Comparison of ENCODE assay signal across 8 cellular contexts in genomic region chr17:72122002-72122310, GRCh38. TPM values are rescaled to one million over a fixed set of nuclear protein-coding genes. Genes with fewer than 3 reads are reported as not detected.
DNase-seq lines count a peak whose midpoint lies in the region; ATAC-seq and TF ChIP-seq lines count a peak whose summit lies in the region.

No MANE protein-coding gene starts in this region.

- H3K4me1 ChIP-seq in NT2/D1 (ENCODE audit: insufficient read depth, insufficient read length), result peaks cover 9% of the 10 kb centered on the region

- no peaks in the 10 kb centered on the region for H3K9me3 ChIP-seq in NT2/D1 (ENCODE audit: insufficient read depth, low read length)

- peak overlapping the region; percentile 97 for H3K9ac ChIP-seq in NT2/D1 (ENCODE audit: insufficient read length, low read depth)

- ATAC-seq in HG03025 (IDR thresholded peaks at IDR 0.05; ENCODE audit: low FRiP score, unreplicated experiment) (no peak), HG02588 (IDR thresholded peaks at IDR 0.05; ENCODE audit: unreplicated experiment) (no peak)

- DNase-seq in GM13976 (ENCODE audit: low spot score) (peak; percentile 59), NT2/D1 (ENCODE audit: low read depth, low spot score) (no peak), fibroblast of villous mesenchyme (ENCODE audit: low read depth) (peak; percentile 39), retinal pigment epithelial cell (ENCODE audit: low read depth) (no peak)
- DNase-seq in stimulated activated CD8-positive, alpha-beta memory T cell treated with anti-CD3 and anti-CD28 coated beads, Interleukin-4, amount 100 ng/mL, for 48 hours, result no peak
- no peak for DNase-seq in activated CD4-positive, alpha-beta T cell treated with anti-CD3 and anti-CD28 coated beads, Interleukin-2, amount 50 U/mL, for 1 hour

- H3K4me3 ChIP-seq in NT2/D1 (ENCODE audit: insufficient read length, low read depth) (peak overlapping the region; percentile 83), fibroblast of villous mesenchyme (ENCODE audit: low read depth, low read length) (peak overlapping the region; percentile 83), retinal pigment epithelial cell (ENCODE audit: low read length) (peak overlapping the region; percentile 99)

- in situ Hi-C loops in GM13976 (cut with MboI; ENCODE audit: low sequenced_read_pairs, unreplicated experiment), result loop anchor here (25.0 kb wide), 2 partner anchors 415 to 635 kb away; no protein-coding TSS in a partner anchor

- peaks cover 39% of the 10 kb centered on the region for H3K27me3 ChIP-seq in NT2/D1 (ENCODE audit: insufficient read depth, insufficient read length)

- peaks cover 19% of the 10 kb centered on the region for H3K36me3 ChIP-seq in NT2/D1 (ENCODE audit: insufficient read depth, insufficient read length, low read length)

- TF ChIP-seq CTCF in GM13976 (IDR thresholded peaks at IDR 0.05; ENCODE audit: borderline replicate concordance, control extremely low read depth, extremely low read depth, insufficient read depth, missing control alignments) (no peak), fibroblast of villous mesenchyme (IDR thresholded peaks at IDR 0.05; ENCODE audit: insufficient read depth, low read depth, low read length) (no peak), retinal pigment epithelial cell (conservative IDR thresholded peaks at IDR 0.05; ENCODE audit: low read depth, low read length) (no peak)

RNA-seq across cellular contexts. Expression of gene SOX9, which starts 1.1 kb away (rescaled TPM):
- 1.3 and 1.7 TPM in 2 replicates for total RNA-seq in fibroblast of villous mesenchyme

Comparison
In these comparisons a context has a peak if more than half of its experiments do, and no peak if none do; other contexts are left out.
1. DNase-seq: peak in GM13976 (single experiment) and fibroblast of villous mesenchyme (single experiment); none in NT2/D1 (single experiment), retinal pigment epithelial cell (single experiment), stimulated activated CD8-positive, alpha-beta memory T cell treated with anti-CD3 and anti-CD28 coated beads, Interleukin-4, amount 100 ng/mL, for 48 hours (single experiment) and activated CD4-positive, alpha-beta T cell treated with anti-CD3 and anti-CD28 coated beads, Interleukin-2, amount 50 U/mL, for 1 hour (single experiment).
2. Peak in every context shown above with its lines, with median percentiles within 50 percentile points of each other: H3K4me3 ChIP-seq.